12 cellular contexts compared by ENCODE assay signal in the genomic region with DNA sequence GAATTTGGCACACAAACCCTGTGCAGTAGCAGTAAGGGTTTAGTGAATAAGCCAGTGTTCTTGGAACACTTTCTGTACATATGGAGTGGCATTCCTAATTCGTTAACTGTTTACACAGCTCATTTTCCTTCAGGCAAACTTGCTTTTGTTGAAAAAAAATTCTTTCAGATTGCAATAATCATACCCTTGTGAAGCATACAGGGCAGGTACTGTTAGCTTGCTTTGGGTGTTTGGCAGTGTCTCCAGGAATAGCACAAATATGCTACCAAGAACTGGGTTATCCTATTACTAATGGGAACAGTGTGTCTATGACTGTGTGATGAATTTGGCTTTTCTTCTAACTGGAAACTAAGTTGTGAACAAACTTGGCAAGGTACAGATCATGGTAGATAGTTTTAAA. TPM values are rescaled to one million over a fixed set of nuclear protein-coding genes. Genes with fewer than 3 reads are reported as not detected.
A peak's percentile ranks its signal among the peaks of the same experiment; 100 is the strongest.
DNase-seq lines count a peak whose midpoint lies in the region; ATAC-seq lines count a peak whose summit lies in the region.
"Had no signal": no experiment of that assay in that cellular context is flagged by ENCODE, and none has a peak within 500 bp of the region (broad histone marks: within the 10 kb centered on the region; RNA-seq: fewer than 3 reads in every experiment).

No MANE protein-coding gene starts in this region.

- intact Hi-C loops in Right ventricle myocardium superior (cut with DNase I), result no loop called here
- intact Hi-C loops in Right ventricle myocardium inferior (cut with DNase I), result loop anchor here (5.0 kb wide), 1 partner anchor 33 kb away; a partner anchor contains a TSS

- DNase-seq in Right ventricle myocardium superior (no peak), Right ventricle myocardium inferior (ENCODE audit: missing footprints) (no peak), caudate nucleus (lab: John Stamatoyannopoulos, UW) (peak in 1 of 61 donors; percentile 3), inferior parietal cortex (ENCODE audit: extremely low spot score) (peak; percentile 58), NCI-H510A treated with DMSO at 0.1 percent for 48 hours (lab: John Stamatoyannopoulos, UW) (no peak), middle frontal gyrus (ENCODE audit: extremely low spot score, low spot score) (no peak)
- DNase-seq: KG1, PC-9, small intestine had no signal

- H3K27ac ChIP-seq in caudate nucleus (ENCODE audit: low read depth, low read length), result peak overlapping the region; percentile 8
- H3K27ac ChIP-seq: PC-9, VCaP had no signal

- peak; percentile 38 for ATAC-seq in Right ventricle myocardium superior (ENCODE audit: poor library complexity)
- no peak for ATAC-seq in Right ventricle myocardium inferior
- ATAC-seq in GM21576 (IDR thresholded peaks at IDR 0.05; ENCODE audit: unreplicated experiment), result no peak
- ATAC-seq in HG03442 (IDR thresholded peaks at IDR 0.05; ENCODE audit: unreplicated experiment), result no peak

RNA-seq across cellular contexts. Expression of a gene that starts 33.4 kb away (rescaled TPM):
- total RNA-seq in Right ventricle myocardium superior (307 TPM), Right ventricle myocardium inferior (363 TPM)
